Comparison of ENCODE assay signal across 8 cellular contexts in genomic region chr22:37807410-37808293, GRCh38. TPM values are rescaled to one million over a fixed set of nuclear protein-coding genes. Genes with fewer than 3 reads are reported as not detected.
DNase-seq lines count a peak whose midpoint lies in the region; ATAC-seq and TF ChIP-seq lines count a peak whose summit lies in the region.

TSS of gene GCAT (plus strand) at chr22:37807934. CDS start at chr22:37807968, 34 bp downstream.

- H3K4me3 ChIP-seq in Karpas-422 (ENCODE audit: low read length) (peak within 1 kb of the TSS; percentile 68), RWPE2 (ENCODE audit: severe bottlenecking) (peak within 1 kb of the TSS; percentile 56)
- peak within 1 kb of the TSS; percentile 58 for H3K4me3 ChIP-seq in naive thymus-derived CD4-positive, alpha-beta T cell (ENCODE audit: low read length)

- H3K36me3 ChIP-seq in Karpas-422 (ENCODE audit: insufficient read depth, low read length) (no peaks in the 10 kb centered on the region), RWPE2 (ENCODE audit: low read depth) (no peaks in the 10 kb centered on the region; the same call in 1 of the 2 replicates)
- no peaks in the 10 kb centered on the region for H3K36me3 ChIP-seq in naive thymus-derived CD4-positive, alpha-beta T cell (ENCODE audit: control insufficient read depth in 2 of 3, insufficient read depth in 3 of 3, low read length in 3 of 3)

- H3K27ac ChIP-seq in Karpas-422 (ENCODE audit: low read length) (no peak within 1 kb of the TSS), RWPE2 (ENCODE audit: poor library complexity, severe bottlenecking) (peak within 1 kb of the TSS; percentile 52)
- H3K27ac ChIP-seq in naive thymus-derived CD4-positive, alpha-beta T cell (ENCODE audit: low read depth, low read length), result peak within 1 kb of the TSS; percentile 44

- H3K27me3 ChIP-seq in Karpas-422 (ENCODE audit: low read length) (no peaks in the 10 kb centered on the region), RWPE2 (ENCODE audit: insufficient read depth, poor library complexity, severe bottlenecking) (no peaks in the 10 kb centered on the region)
- peaks cover 0 to 25% of the 10 kb centered on the region in 2 donors for H3K27me3 ChIP-seq in naive thymus-derived CD4-positive, alpha-beta T cell (ENCODE audit: control insufficient read depth in 2 of 2, insufficient read depth in 2 of 2, low read length in 2 of 2)

- peak within 1 kb of the TSS; percentile 83 for H3K9ac ChIP-seq in Karpas-422 (ENCODE audit: low read length)

- DNase-seq in DMS153 (lab: John Stamatoyannopoulos, UW), result peak; percentile 92
- peak; percentile 99 for DNase-seq in Karpas-422
- DNase-seq in RWPE2 (ENCODE audit: low spot score), result peak; percentile 94
- peak; percentile 65 to 68 for DNase-seq in activated T-helper 1 cell treated with anti-CD3 and anti-CD28 coated beads, Interleukin-2, amount 50 U/mL, for 16 hours (ENCODE audit: low read depth in 1 of 2, low spot score in 1 of 2)
- peak; percentile 95 for DNase-seq in fibroblast of gingiva (ENCODE audit: low read depth)
- peak; percentile 61 to 92 (median 71) for DNase-seq in naive thymus-derived CD4-positive, alpha-beta T cell
- DNase-seq in stimulated activated effector memory CD8-positive, alpha-beta T cell treated with anti-CD3 and anti-CD28 coated beads, Interleukin-12 subunit alpha, Interleukin-12 subunit beta, amount 100 ng/mL, for 72 hours (ENCODE audit: low spot score in 2 of 2), result peak; percentile 74 to 91

- H2AFZ ChIP-seq in Karpas-422 (ENCODE audit: low read length), result peak within 1 kb of the TSS; percentile 91

- peak; percentile 79 for ATAC-seq in GM21723 (IDR thresholded peaks at IDR 0.05; ENCODE audit: unreplicated experiment)
- ATAC-seq in RWPE2 (ENCODE audit: low read depth), result peak; percentile 80
- ATAC-seq in naive thymus-derived CD4-positive, alpha-beta T cell, result peak; percentile 94
- ATAC-seq in stimulated activated effector memory CD8-positive, alpha-beta T cell treated with anti-CD3 and anti-CD28 coated beads, Interleukin-12 subunit alpha, Interleukin-12 subunit beta, amount 100 ng/mL, for 72 hours, result peak; percentile 97

- H3K27me3 Mint-ChIP-seq in naive thymus-derived CD4-positive, alpha-beta T cell, result peaks cover 4 to 38% (median 23%) of the 10 kb centered on the region in 5 donors

- peak within 1 kb of the TSS in 6 of 9 donors; percentile 8 to 65 (median 44) for H3K27ac Mint-ChIP-seq in naive thymus-derived CD4-positive, alpha-beta T cell
- H3K27ac Mint-ChIP-seq in stimulated activated effector memory CD8-positive, alpha-beta T cell treated with anti-CD3 and anti-CD28 coated beads, Interleukin-12 subunit alpha, Interleukin-12 subunit beta, amount 100 ng/mL, for 72 hours, result no peak within 1 kb of the TSS

- H3K36me3 Mint-ChIP-seq in naive thymus-derived CD4-positive, alpha-beta T cell, result peaks cover 0 to 5% (median 0%) of the 10 kb centered on the region in 5 donors
- H3K36me3 Mint-ChIP-seq in stimulated activated effector memory CD8-positive, alpha-beta T cell treated with anti-CD3 and anti-CD28 coated beads, Interleukin-12 subunit alpha, Interleukin-12 subunit beta, amount 100 ng/mL, for 72 hours, result no peaks in the 10 kb centered on the region

- H3K4me2 ChIP-seq in Karpas-422 (ENCODE audit: low read depth, low read length, poor library complexity, severe bottlenecking), result peak within 1 kb of the TSS; percentile 73

- intact Hi-C loops in naive thymus-derived CD4-positive, alpha-beta T cell (cut with micrococcal nuclease), result loop anchor here (1.0 to 10.0 kb wide), 15 partner anchors 10 to 985 kb away; partner anchors contain the start of genes C22orf23 (in 2 of the 2), GGA1 (in 2 of the 2), POLR2F (in 2 of the 2) and ANKRD54 (in 1 of the 2)

- H3K9me3 Mint-ChIP-seq in naive thymus-derived CD4-positive, alpha-beta T cell, result peaks cover 0 to 2% (median 0%) of the 10 kb centered on the region in 11 donors
- H3K9me3 Mint-ChIP-seq in stimulated activated effector memory CD8-positive, alpha-beta T cell treated with anti-CD3 and anti-CD28 coated beads, Interleukin-12 subunit alpha, Interleukin-12 subunit beta, amount 100 ng/mL, for 72 hours, result no peaks in the 10 kb centered on the region

- H3K4me3 Mint-ChIP-seq in naive thymus-derived CD4-positive, alpha-beta T cell, result peak within 1 kb of the TSS; percentile 67 to 90 (median 80)
- H3K4me3 Mint-ChIP-seq in stimulated activated effector memory CD8-positive, alpha-beta T cell treated with anti-CD3 and anti-CD28 coated beads, Interleukin-12 subunit alpha, Interleukin-12 subunit beta, amount 100 ng/mL, for 72 hours, result peak within 1 kb of the TSS; percentile 71

- H3K4me1 Mint-ChIP-seq in naive thymus-derived CD4-positive, alpha-beta T cell, result peaks cover 15 to 51% (median 43%) of the 10 kb centered on the region in 7 donors
- peaks cover 37% of the 10 kb centered on the region for H3K4me1 Mint-ChIP-seq in stimulated activated effector memory CD8-positive, alpha-beta T cell treated with anti-CD3 and anti-CD28 coated beads, Interleukin-12 subunit alpha, Interleukin-12 subunit beta, amount 100 ng/mL, for 72 hours

- no peak for TF ChIP-seq CTCF in RWPE2 (IDR thresholded peaks at IDR 0.05; ENCODE audit: poor library complexity, severe bottlenecking)

- H3K9me2 ChIP-seq in Karpas-422 (replicated peaks; ENCODE audit: insufficient read depth, low read length), result no peaks in the 10 kb centered on the region

- no peaks in the 10 kb centered on the region for H4K20me1 ChIP-seq in Karpas-422 (ENCODE audit: insufficient read depth, low read depth, low read length)

- H3K4me1 ChIP-seq in Karpas-422 (ENCODE audit: low read length) (peaks cover 22% of the 10 kb centered on the region), RWPE2 (ENCODE audit: insufficient read depth, poor library complexity, severe bottlenecking) (peaks cover 2% of the 10 kb centered on the region)
- peaks cover 14 to 30% of the 10 kb centered on the region in 2 donors for H3K4me1 ChIP-seq in naive thymus-derived CD4-positive, alpha-beta T cell (ENCODE audit: control insufficient read depth in 2 of 2, insufficient read depth in 2 of 2, low read length in 2 of 2)

- H3K9me3 ChIP-seq in Karpas-422 (ENCODE audit: low read length) (no peaks in the 10 kb centered on the region), RWPE2 (ENCODE audit: severe bottlenecking) (no peaks in the 10 kb centered on the region)
- no peaks in the 10 kb centered on the region for H3K9me3 ChIP-seq in naive thymus-derived CD4-positive, alpha-beta T cell (ENCODE audit: control insufficient read depth in 2 of 3, low read length in 3 of 3)

- POLR2A ChIA-PET in naive thymus-derived CD4-positive, alpha-beta T cell (lab: Charles Lee), result interaction anchor here (1.3 to 1.5 kb wide), 3 partner anchors 33 to 89 kb away, joined by 3 to 4 read pairs (median 3); no protein-coding TSS in a partner anchor

- peaks cover 25% of the 10 kb centered on the region for H3K79me2 ChIP-seq in Karpas-422 (ENCODE audit: low read length)

- CTCF ChIA-PET in naive thymus-derived CD4-positive, alpha-beta T cell (lab: Charles Lee), result interaction anchor here (0.5 to 1.2 kb wide), 7 partner anchors 9 to 1242 kb away, joined by 3 to 5 read pairs (median 3); no protein-coding TSS in a partner anchor

RNA-seq across cellular contexts. Expression of gene GCAT, which starts in this region (rescaled TPM):
- total RNA-seq in Karpas-422 (2014; rRNA removed; shearing (Covaris generic); ENCODE audit: low replicate concordance), result 36.6 and 87.8 TPM in 2 replicates
- total RNA-seq in naive thymus-derived CD4-positive, alpha-beta T cell, result 10 to 100 TPM in 1 of 5 experiments, 1 to 10 TPM in 4; 1.1 to 14.6 (median 5.4) TPM
- 1 to 10 TPM; 7.8 to 8.1 TPM for polyA plus RNA-seq in naive thymus-derived CD4-positive, alpha-beta T cell
